ENCODE assay signal across 10 cellular contexts in genomic region chr10:92830478-92831389, GRCh38. TPM values are rescaled to one million over a fixed set of nuclear protein-coding genes. Genes with fewer than 3 reads are reported as not detected.
DNase-seq lines count a peak whose midpoint lies in the region; ATAC-seq, FAIRE-seq and TF ChIP-seq lines count a peak whose summit lies in the region.
"Had no signal": no experiment of that assay in that cellular context is flagged by ENCODE, and none has a peak within 500 bp of the region (broad histone marks: within the 10 kb centered on the region; RNA-seq: fewer than 3 reads in every experiment).

No MANE protein-coding gene starts in this region.

- no peak overlapping the region for H2AFZ ChIP-seq in HepG2 (ENCODE audit: low read length)

- H3K4me3 Mint-ChIP-seq in activated CD8-positive, alpha-beta T cell treated with anti-CD3 and anti-CD28 coated beads, Interleukin-2, amount 10 ng/mL, durations not matched to agents 7 days and 5 days: peak overlapping the region; percentile 35

- peak; percentile 74 for ATAC-seq in activated CD8-positive, alpha-beta T cell treated with anti-CD3 and anti-CD28 coated beads, Interleukin-2, amount 10 ng/mL, durations not matched to agents 7 days and 5 days
- no peak for ATAC-seq in HepG2
- ATAC-seq in GM19328 (IDR thresholded peaks at IDR 0.05; ENCODE audit: unreplicated experiment): no peak
- no peak for ATAC-seq in HG02759 (IDR thresholded peaks at IDR 0.05; ENCODE audit: unreplicated experiment)

- peak overlapping the region; percentile 19; the same call in 1 of the 2 replicates for H3K4me2 ChIP-seq in HepG2 (ENCODE audit: low read depth, low read length)
- H3K4me2 ChIP-seq: smooth muscle cell had no signal

- no peak for TF ChIP-seq POLR2A in HepG2 (IDR thresholded peaks at IDR 0.05; ENCODE audit: insufficient read depth in 1 of 2, low read depth in 2 of 2, low read length in 2 of 2)

- in situ Hi-C loops in HepG2 (cut with HindIII; ENCODE audit: extremely low pct_ligation_motif_present, low pct_unique_long_range_greater_than_20kb): no loop called here

- peaks cover 6% of the 10 kb centered on the region for H3K27me3 Mint-ChIP-seq in activated CD8-positive, alpha-beta T cell treated with anti-CD3 and anti-CD28 coated beads, Interleukin-2, amount 10 ng/mL, durations not matched to agents 7 days and 5 days (ENCODE audit: low read depth)

- WGBS in HepG2 (ENCODE audit: low lambda C conversion rate): 75% methylated on average over 11 of the region's 12 CpGs

- H3K4me3 ChIP-seq in HepG2 (replicated peaks in 1 of 3; ENCODE audit: insufficient read depth in 1 of 3, low read depth in 2 of 3, low read length in 3 of 3) (no peak overlapping the region), subcutaneous abdominal adipose tissue (ENCODE audit: low read depth in 1 of 5, low read length in 5 of 5) (peak overlapping the region in 3 of 5 donors; percentile 0 to 54 (median 51))
- H3K4me3 ChIP-seq: smooth muscle cell had no signal

- no peaks in the 10 kb centered on the region for H4K20me1 ChIP-seq in HepG2 (ENCODE audit: insufficient read depth, low read length)

- no peak for TF ChIP-seq EP300 in HepG2 (IDR thresholded peaks at IDR 0.05; ENCODE audit: low read depth in 2 of 2, low read length in 2 of 2)
- TF ChIP-seq EP300 in HepG2 (CRISPR knock-in tag; IDR thresholded peaks at IDR 0.05; ENCODE audit: borderline replicate concordance): no peak

- POLR2A ChIA-PET in activated CD8-positive, alpha-beta T cell treated with anti-CD3 and anti-CD28 coated beads, Interleukin-2, amount 10 ng/mL, durations not matched to agents 7 days and 5 days (lab: Charles Lee): no interaction called here
- POLR2A ChIA-PET in HepG2 (lab: Yijun Ruan, JAX): no interaction called here

- FAIRE-seq in HepG2 (lab: Jason Lieb, UNC): no peak

- peak overlapping the region; percentile 76 for H3K27ac Mint-ChIP-seq in activated CD8-positive, alpha-beta T cell treated with anti-CD3 and anti-CD28 coated beads, Interleukin-2, amount 10 ng/mL, durations not matched to agents 7 days and 5 days

- H3K9ac ChIP-seq in HepG2 (ENCODE audit: insufficient read depth, low read depth, low read length) (no peak overlapping the region), subcutaneous abdominal adipose tissue (ENCODE audit: low read length in 5 of 5) (peak overlapping the region in 1 of 5 donors; percentile 4)

- H3K27ac ChIP-seq in HepG2 (ENCODE audit: extremely low read length, insufficient read depth, low read length) (no peak overlapping the region), subcutaneous abdominal adipose tissue (ENCODE audit: low read depth, low read length) (peak overlapping the region; percentile 6)
- H3K27ac ChIP-seq: 22Rv1 had no signal

- peak; percentile 45 for DNase-seq in NOMO-1 treated with DMSO at 0.1 percent for 48 hours (lab: John Stamatoyannopoulos, UW; ENCODE audit: unreplicated experiment)
- DNase-seq in NOMO-1 treated with dmso at 0.1 percent for 144 hours (lab: John Stamatoyannopoulos, UW; ENCODE audit: unreplicated experiment): no peak
- peak; percentile 39 for DNase-seq in activated CD8-positive, alpha-beta T cell treated with anti-CD3 and anti-CD28 coated beads, Interleukin-2, amount 10 ng/mL, durations not matched to agents 7 days and 5 days
- no peak for DNase-seq in HepG2 (ENCODE audit: low spot score)
- no peak for DNase-seq in A172 (ENCODE audit: low spot score)

- H3K4me1 ChIP-seq in HepG2 (ENCODE audit: insufficient read depth, low read length) (peaks cover 8% of the 10 kb centered on the region; the same call in 1 of the 2 replicates), subcutaneous abdominal adipose tissue (ENCODE audit: control insufficient read depth in 5 of 5, insufficient read depth in 5 of 5, low read length in 5 of 5) (peaks cover 0 to 20% (median 0%) of the 10 kb centered on the region in 5 donors)

- no peaks in the 10 kb centered on the region for H3K36me3 Mint-ChIP-seq in activated CD8-positive, alpha-beta T cell treated with anti-CD3 and anti-CD28 coated beads, Interleukin-2, amount 10 ng/mL, durations not matched to agents 7 days and 5 days (ENCODE audit: low read depth)

- CTCF ChIA-PET in activated CD8-positive, alpha-beta T cell treated with anti-CD3 and anti-CD28 coated beads, Interleukin-2, amount 10 ng/mL, durations not matched to agents 7 days and 5 days (lab: Charles Lee): no interaction called here
- CTCF ChIA-PET in HepG2 (lab: Yijun Ruan, JAX; ENCODE audit: low intra/inter-chr PET ratio, low total read pairs): no interaction called here

- no peak for TF ChIP-seq CTCF in HepG2 (CRISPR knock-in tag; IDR thresholded peaks at IDR 0.05)

- BruUV-seq in HepG2 (replicated peaks; lab: Mats Ljungman, UMichigan): no TSS peak

- no peaks in the 10 kb centered on the region for H3K79me2 ChIP-seq in HepG2 (ENCODE audit: insufficient read depth, low read length)

- peaks cover 4% of the 10 kb centered on the region for H3K9me3 Mint-ChIP-seq in activated CD8-positive, alpha-beta T cell treated with anti-CD3 and anti-CD28 coated beads, Interleukin-2, amount 10 ng/mL, durations not matched to agents 7 days and 5 days (ENCODE audit: insufficient read depth)

- H3K27me3 ChIP-seq in HepG2 (ENCODE audit: control insufficient read depth in 1 of 2, insufficient read depth in 2 of 2, low read length in 2 of 2): peaks cover 0 to 2% of the 10 kb centered on the region in 2 experiments; a peak in 2 of 5 replicates
- peaks cover 0 to 3% (median 0%) of the 10 kb centered on the region in 5 donors for H3K27me3 ChIP-seq in subcutaneous abdominal adipose tissue (ENCODE audit: control insufficient read depth in 5 of 5, insufficient read depth in 4 of 5, low read length in 5 of 5)

- intact Hi-C loops in HepG2 (cut with micrococcal nuclease; ENCODE audit: unreplicated experiment): no loop called here

- no peaks in the 10 kb centered on the region for H3K9me3 ChIP-seq in HepG2 (ENCODE audit: low read length)
- H3K9me3 ChIP-seq in subcutaneous abdominal adipose tissue (ENCODE audit: control insufficient read depth in 5 of 5, low read length in 5 of 5): no peaks in the 10 kb centered on the region

- peaks cover 10% of the 10 kb centered on the region for H3K4me1 Mint-ChIP-seq in activated CD8-positive, alpha-beta T cell treated with anti-CD3 and anti-CD28 coated beads, Interleukin-2, amount 10 ng/mL, durations not matched to agents 7 days and 5 days (ENCODE audit: low read depth)

- TF ChIP-seq RAD21 in HepG2 (CRISPR knock-in tag; IDR thresholded peaks at IDR 0.05): no peak

- no peaks in the 10 kb centered on the region for H3K36me3 ChIP-seq in HepG2 (replicated peaks in 1 of 2; ENCODE audit: control insufficient read depth in 1 of 2, insufficient read depth in 2 of 2, low read length in 2 of 2)
- H3K36me3 ChIP-seq in subcutaneous abdominal adipose tissue (ENCODE audit: control insufficient read depth in 5 of 5, insufficient read depth in 5 of 5, low read length in 5 of 5): no peaks in the 10 kb centered on the region

TF ChIP-seq in HepG2, 621 proteins besides CTCF, POLR2A, EP300 and RAD21 (continues in another document):
- TF ChIP-seq JUNB (CRISPR knock-in tag; IDR thresholded peaks at IDR 0.05; ENCODE audit: borderline replicate concordance) (no peak), HDAC1 (CRISPR knock-in tag; IDR thresholded peaks at IDR 0.05) (no peak), ZFP62 (CRISPR knock-in tag; IDR thresholded peaks at IDR 0.05) (no peak)

RNA-seq across cellular contexts. Expression of gene EXOC6, which starts 17.6 kb away (rescaled TPM):
- 10 to 100 TPM; 11.7 to 12.5 TPM for total RNA-seq in activated CD8-positive, alpha-beta T cell treated with anti-CD3 and anti-CD28 coated beads, Interleukin-2, amount 10 ng/mL, durations not matched to agents 7 days and 5 days
- total RNA-seq in HepG2 (2016; rRNA removed; fragmentation: Illumina TruSeq; extraction: Trizol): 22.2 and 48.7 TPM in 2 replicates
- total RNA-seq in HepG2 (2016; cell fraction: cytosol; rRNA removed; fragmentation: Illumina TruSeq; extraction: Trizol; ENCODE audit: low read depth): 7.3 and 14.2 TPM in 2 replicates
- total RNA-seq in HepG2 (2016; cell fraction: insoluble cytoplasmic fraction; rRNA removed; fragmentation: Illumina TruSeq; extraction: Trizol): 17.2 and 42.9 TPM in 2 replicates
- 6.2 and 7.0 TPM in 2 replicates for total RNA-seq in HepG2 (2016; cell fraction: membrane; rRNA removed; fragmentation: Illumina TruSeq; extraction: Trizol)
- 18.5 and 31.1 TPM in 2 replicates for total RNA-seq in HepG2 (2016; cell fraction: nucleus; rRNA removed; fragmentation: Illumina TruSeq; extraction: Trizol)
- polyA plus RNA-seq in HepG2 (2011; rRNA removed): 29.2 and 49.6 TPM in 2 replicates
- 4.3 and 6.9 TPM in 2 replicates for polyA plus RNA-seq in HepG2 (2011; cell fraction: cytosol; rRNA removed)
- 15.2 and 18.0 TPM in 2 replicates for polyA plus RNA-seq in HepG2 (2011; cell fraction: nucleus; rRNA removed)
- 9.3 and 16.9 TPM in 2 replicates for polyA plus RNA-seq in HepG2 (2012)
- polyA plus RNA-seq in HepG2 (2016; cell fraction: cytosol; fragmentation: Illumina TruSeq; extraction: Trizol; ENCODE audit: low read depth): 0.59 and 1.00 TPM in 2 replicates
- polyA plus RNA-seq in HepG2 (2016; cell fraction: insoluble cytoplasmic fraction; fragmentation: Illumina TruSeq; extraction: Trizol; ENCODE audit: low read depth): 17.7 and 18.9 TPM in 2 replicates
- polyA plus RNA-seq in HepG2 (2016; cell fraction: membrane; fragmentation: Illumina TruSeq; extraction: Trizol; ENCODE audit: low read depth): 1.8 and 2.2 TPM in 2 replicates
- 10.8 and 12.2 TPM in 2 replicates for polyA plus RNA-seq in HepG2 (2016; cell fraction: nucleus; fragmentation: Illumina TruSeq; extraction: Trizol; ENCODE audit: insufficient read depth, low read depth)
- polyA minus RNA-seq in HepG2 (2011; rRNA and poly(A)+ RNA removed; ENCODE audit: low replicate concordance): 26.0 and 75.6 TPM in 2 replicates
- 18.7 and 31.6 TPM in 2 replicates for polyA minus RNA-seq in HepG2 (2011; cell fraction: cytosol; rRNA and poly(A)+ RNA removed)
- polyA minus RNA-seq in HepG2 (2011; cell fraction: nucleus; rRNA and poly(A)+ RNA removed): 48.2 and 49.5 TPM in 2 replicates
- 15.7 and 17.6 TPM in 2 replicates for total RNA-seq in A172 (2014; rRNA removed; shearing (Covaris generic))

Comparison
In these comparisons a context has a peak if more than half of its experiments do, and no peak if none do; other contexts are left out.
1. DNase-seq: peak in NOMO-1 treated with DMSO at 0.1 percent for 48 hours (single experiment) and activated CD8-positive, alpha-beta T cell treated with anti-CD3 and anti-CD28 coated beads, Interleukin-2, amount 10 ng/mL, durations not matched to agents 7 days and 5 days (single experiment); none in NOMO-1 treated with dmso at 0.1 percent for 144 hours (single experiment), HepG2 (single experiment) and A172 (single experiment).
2. H3K4me3 ChIP-seq: peak in subcutaneous abdominal adipose tissue (3 of 5); none in HepG2 (0 of 3).